Comparison of ENCODE assay signal across 8 cellular contexts in genomic region chr3:126197854-126198584, GRCh38. TPM values are rescaled to one million over a fixed set of nuclear protein-coding genes. Genes with fewer than 3 reads are reported as not detected.
DNase-seq lines count a peak whose midpoint lies in the region; ATAC-seq, FAIRE-seq and TF ChIP-seq lines count a peak whose summit lies in the region.

No MANE protein-coding gene starts in this region.

- H3K36me3 ChIP-seq in ascending aorta = no peaks in the 10 kb centered on the region

- no peak overlapping the region for H3K27ac ChIP-seq in ascending aorta

- DNase-seq in EL (peak; percentile 73), RKO (ENCODE audit: low spot score) (peak; percentile 69), ascending aorta (ENCODE audit: low spot score in 2 of 2) (peak in 1 of 2 donors; percentile 90), iPS DF 19.7 (ENCODE audit: low read depth, low spot score) (peak; percentile 56), RCC 7860 (ENCODE audit: low spot score) (no peak)
- DNase-seq in stimulated activated CD4-positive, alpha-beta T cell treated with anti-CD3 and anti-CD28 coated beads, Interleukin-15, amount 100 ng/mL, for 24 hours = peak; percentile 69

- peak; percentile 61 to 81 (median 76) for TF ChIP-seq CTCF in ascending aorta (IDR thresholded peaks at IDR 0.05)

- intact Hi-C loops in ascending aorta (cut with DNase I) = loop anchor here (1.0 kb wide), 3 partner anchors 15 to 64 kb away; no protein-coding TSS in a partner anchor

- FAIRE-seq in RCC 7860 (lab: Jason Lieb, UNC) = no peak

- no peaks in the 10 kb centered on the region for H3K27me3 ChIP-seq in ascending aorta

- H3K4me3 ChIP-seq in ascending aorta = no peak overlapping the region

- H3K4me1 ChIP-seq in ascending aorta = peaks cover 0 to 3% of the 10 kb centered on the region in 2 donors

- H3K9me3 ChIP-seq in ascending aorta = no peaks in the 10 kb centered on the region

- ATAC-seq in HG03442 (IDR thresholded peaks at IDR 0.05; ENCODE audit: unreplicated experiment) = peak; percentile 65
- ATAC-seq in HG03520 (IDR thresholded peaks at IDR 0.05; ENCODE audit: unreplicated experiment) = no peak

RNA-seq across cellular contexts. Expression of gene ALDH1L1, which starts 17.6 kb away (rescaled TPM):
- 36.1 TPM for total RNA-seq in ascending aorta
